9 cellular contexts compared by ENCODE assay signal in the genomic region with DNA sequence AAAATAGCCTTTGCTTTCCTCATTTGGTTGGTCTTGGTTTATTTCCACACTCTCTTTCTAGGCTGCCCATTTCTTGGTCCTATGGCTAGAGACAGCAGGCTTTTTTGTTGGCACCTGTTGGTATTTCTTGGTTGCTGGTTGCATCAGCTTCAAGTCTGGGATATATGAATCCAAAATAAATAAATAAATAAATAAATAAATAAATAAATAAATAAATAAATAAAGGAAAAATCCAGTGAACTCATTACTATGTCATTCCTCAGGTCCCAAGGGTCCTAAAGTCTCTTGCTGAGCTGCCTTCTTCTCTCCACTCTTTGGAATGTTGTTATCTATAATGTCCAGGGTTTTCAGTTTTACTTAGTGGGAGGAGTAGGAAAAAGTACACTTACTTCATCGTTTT.
"Had no signal": no experiment of that assay in that cellular context is flagged by ENCODE, and none has a peak within 500 bp of the region (broad histone marks: within the 10 kb centered on the region; RNA-seq: fewer than 3 reads in every experiment).

No MANE protein-coding gene starts in this region.

- ATAC-seq: HCT116, HepG2 had no signal

- H3K27ac Mint-ChIP-seq: IgD-negative memory B cell had no signal

- H3K27ac ChIP-seq: GM23248, HL-60 had no signal

- H3K4me1 ChIP-seq: HAP-1 had no signal

- H3K36me3 Mint-ChIP-seq: IgD-negative memory B cell had no signal

- H3K9ac ChIP-seq: GM23248 had no signal

- H3K4me3 Mint-ChIP-seq: IgD-negative memory B cell had no signal

- H3K4me3 ChIP-seq: GM23248, HAP-1 had no signal

- DNase-seq: GM23248, GOT3, H7, KBM-7 had no signal

- H3K36me3 ChIP-seq: HAP-1 had no signal

- H3K9me3 ChIP-seq: HAP-1 had no signal
